In the genomic region with DNA sequence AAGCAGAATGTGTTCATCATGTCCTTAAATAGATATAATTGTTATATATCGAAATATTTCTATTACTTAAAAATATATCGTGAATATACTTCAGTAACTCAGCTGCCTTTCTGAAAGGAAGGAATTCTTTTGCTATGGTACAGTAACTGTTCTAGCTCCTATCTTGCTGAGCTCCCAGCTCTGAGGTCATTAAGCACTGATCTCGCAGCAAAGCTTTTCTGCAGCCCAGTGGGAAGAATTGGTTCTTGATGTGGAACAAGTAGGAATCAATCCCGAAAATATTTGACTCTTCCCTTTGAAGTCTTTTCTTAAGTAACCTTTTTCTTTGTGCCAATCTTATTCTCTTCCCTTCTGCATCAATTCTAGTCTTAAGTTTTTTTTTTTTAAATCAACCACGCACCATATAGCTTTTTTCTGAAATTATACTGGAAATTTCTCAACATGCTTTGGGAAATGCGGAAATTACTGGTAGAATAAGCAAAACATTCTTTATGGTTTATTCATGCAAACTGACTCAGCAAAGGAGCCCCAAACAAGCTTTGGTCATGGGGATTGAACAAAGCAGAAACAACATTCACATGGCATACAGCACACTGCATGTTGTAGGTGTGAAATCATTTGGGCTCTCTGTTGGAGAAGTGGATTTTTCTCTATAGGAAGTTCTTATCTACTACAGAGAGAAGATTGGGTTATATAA, we compare ENCODE assay signal across 31 cellular contexts.
DNase-seq lines count a peak whose midpoint lies in the region; ATAC-seq and TF ChIP-seq lines count a peak whose summit lies in the region.
"Had no signal": no experiment of that assay in that cellular context is flagged by ENCODE, and none has a peak within 500 bp of the region (broad histone marks: within the 10 kb centered on the region; RNA-seq: fewer than 3 reads in every experiment).

No MANE protein-coding gene starts in this region.

- H3K79me2 ChIP-seq in neural progenitor cell (ENCODE audit: low read depth), result no peaks in the 10 kb centered on the region

- H3K9ac ChIP-seq in neural progenitor cell, result no peak overlapping the region
- H3K9ac ChIP-seq: SK-N-SH had no signal

- H3K4me1 ChIP-seq in neural progenitor cell, result no peaks in the 10 kb centered on the region
- H3K4me1 ChIP-seq: gastrocnemius medialis had no signal

- no peaks in the 10 kb centered on the region for H4K20me1 ChIP-seq in neural progenitor cell (ENCODE audit: low read depth)

- ATAC-seq in stimulated activated naive CD8-positive, alpha-beta T cell treated with anti-CD3 and anti-CD28 coated beads, Interleukin-15, amount 100 ng/mL, for 72 hours, result no peak
- ATAC-seq in GM18519 (IDR thresholded peaks at IDR 0.05; ENCODE audit: low FRiP score, unreplicated experiment), result no peak
- no peak for ATAC-seq in esophagus mucosa
- ATAC-seq: activated T-helper 17 cell treated with anti-CD3 and anti-CD28 coated beads, Interleukin-2, amount 50 U/mL, for 72 hours; CD8-positive, alpha-beta T cell; gastrocnemius medialis; natural killer cell had no signal

- no peak overlapping the region for H3K27ac ChIP-seq in neural progenitor cell
- H3K27ac ChIP-seq: gastrocnemius medialis had no signal

- no peak overlapping the region for H3K27ac Mint-ChIP-seq in neural progenitor cell
- no peak overlapping the region for H3K27ac Mint-ChIP-seq in stimulated activated naive CD8-positive, alpha-beta T cell treated with anti-CD3 and anti-CD28 coated beads, Interleukin-15, amount 100 ng/mL, for 72 hours
- H3K27ac Mint-ChIP-seq: activated CD4-positive, alpha-beta memory T cell treated with anti-CD3 and anti-CD28 coated beads for 36 hours; activated naive CD4-positive, alpha-beta T cell treated with anti-CD3 and anti-CD28 coated beads, Interleukin-2, amount 50 U/mL, for 24 hours; activated T-helper 17 cell treated with anti-CD3 and anti-CD28 coated beads, Interleukin-2, amount 50 U/mL, for 72 hours; B cell; CD8-positive, alpha-beta T cell; natural killer cell; T-helper 1 cell treated with Interleukin-12 subunit alpha and Interleukin-12 subunit beta and Interleukin-4 antibody, amounts not matched to agents 30 μg/mL and 1 μg/mL, for 36 hours had no signal

- no peak overlapping the region for H3K4me2 ChIP-seq in neural progenitor cell
- H3K4me2 ChIP-seq: SK-N-SH had no signal

- no peaks in the 10 kb centered on the region for H3K36me3 ChIP-seq in neural progenitor cell
- H3K36me3 ChIP-seq: gastrocnemius medialis, MG63 had no signal

- no peaks in the 10 kb centered on the region for H3K36me3 Mint-ChIP-seq in neural progenitor cell
- H3K36me3 Mint-ChIP-seq: activated CD4-positive, alpha-beta memory T cell treated with anti-CD3 and anti-CD28 coated beads for 36 hours; activated naive CD4-positive, alpha-beta T cell treated with anti-CD3 and anti-CD28 coated beads, Interleukin-2, amount 50 U/mL, for 24 hours; CD8-positive, alpha-beta T cell; natural killer cell had no signal

- H3K9me3 Mint-ChIP-seq in neural progenitor cell, result no peaks in the 10 kb centered on the region
- no peaks in the 10 kb centered on the region for H3K9me3 Mint-ChIP-seq in stimulated activated naive CD8-positive, alpha-beta T cell treated with anti-CD3 and anti-CD28 coated beads, Interleukin-15, amount 100 ng/mL, for 72 hours
- H3K9me3 Mint-ChIP-seq: activated CD4-positive, alpha-beta memory T cell treated with anti-CD3 and anti-CD28 coated beads for 36 hours; activated T-helper 17 cell treated with anti-CD3 and anti-CD28 coated beads, Interleukin-2, amount 50 U/mL, for 72 hours; T-helper 1 cell treated with Interleukin-12 subunit alpha and Interleukin-12 subunit beta and Interleukin-4 antibody, amounts not matched to agents 30 μg/mL and 1 μg/mL, for 36 hours had no signal

- H2AFZ ChIP-seq in neural progenitor cell (replicated peaks), result peak overlapping the region; percentile 1

- H3K27me3 ChIP-seq in neural progenitor cell, result no peaks in the 10 kb centered on the region
- H3K27me3 ChIP-seq: gastrocnemius medialis, MG63 had no signal

- H3K27me3 Mint-ChIP-seq in neural progenitor cell (ENCODE audit: insufficient read depth, low read depth), result no peaks in the 10 kb centered on the region
- H3K27me3 Mint-ChIP-seq in stimulated activated naive CD8-positive, alpha-beta T cell treated with anti-CD3 and anti-CD28 coated beads, Interleukin-15, amount 100 ng/mL, for 72 hours, result no peaks in the 10 kb centered on the region
- H3K27me3 Mint-ChIP-seq: activated CD4-positive, alpha-beta memory T cell treated with anti-CD3 and anti-CD28 coated beads for 36 hours; activated naive CD4-positive, alpha-beta T cell treated with anti-CD3 and anti-CD28 coated beads, Interleukin-2, amount 50 U/mL, for 24 hours; activated T-helper 17 cell treated with anti-CD3 and anti-CD28 coated beads, Interleukin-2, amount 50 U/mL, for 72 hours; B cell had no signal

- DNase-seq in HPDE6-E6E7 (ENCODE audit: extremely low spot score) (peak; percentile 60), amniotic epithelial cell (ENCODE audit: low read depth) (peak; percentile 51), fibroblast of mammary gland (ENCODE audit: low read depth) (peak; percentile 71), neural progenitor cell (ENCODE audit: low spot score) (peak; percentile 2), A172 (ENCODE audit: low spot score) (no peak)
- DNase-seq in stimulated activated naive CD8-positive, alpha-beta T cell treated with anti-CD3 and anti-CD28 coated beads, Interleukin-15, amount 100 ng/mL, for 72 hours, result no peak
- DNase-seq: activated CD4-positive, alpha-beta memory T cell treated with anti-CD3 and anti-CD28 coated beads for 36 hours; activated CD4-positive, CD25-positive, alpha-beta regulatory T cell treated with anti-CD3 and anti-CD28 coated beads, Interleukin-2, amount 50 U/mL, for 72 hours; activated CD8-positive, alpha-beta memory T cell treated with anti-CD3 and anti-CD28 coated beads, Interleukin-2, amount 50 U/mL, for 48 hours; CD8-positive, alpha-beta T cell; cerebellar nuclear complex; DMS 273 treated with DMSO at 0.1 percent for 48 hours; EL; gastrocnemius medialis; HCEC 1CT; hippocampal formation; KBM-7; MG63; natural killer cell; NCI-H1105 treated with DMSO at 0.1 percent for 48 hours; NCI-H2029 treated with DMSO at 0.1 percent for 48 hours; NCI-H2227 treated with DMSO at 0.1 percent for 48 hours; RPMI8226; SK-N-SH; trophoblast cell had no signal

- no peaks in the 10 kb centered on the region for H3F3A ChIP-seq in neural progenitor cell (ENCODE audit: low read depth)

- H3K4me3 ChIP-seq in fibroblast of mammary gland (ENCODE audit: control insufficient read depth, low read depth, low read length) (no peak overlapping the region), neural progenitor cell (no peak overlapping the region)
- H3K4me3 ChIP-seq: gastrocnemius medialis, MG63 had no signal

- no peaks in the 10 kb centered on the region for H3K9me3 ChIP-seq in neural progenitor cell (ENCODE audit: low read depth)
- H3K9me3 ChIP-seq: gastrocnemius medialis, MG63, SK-N-SH had no signal

- H3K4me1 Mint-ChIP-seq in neural progenitor cell, result peaks cover 4% of the 10 kb centered on the region
- H3K4me1 Mint-ChIP-seq in stimulated activated naive CD8-positive, alpha-beta T cell treated with anti-CD3 and anti-CD28 coated beads, Interleukin-15, amount 100 ng/mL, for 72 hours, result no peaks in the 10 kb centered on the region
- H3K4me1 Mint-ChIP-seq: activated naive CD4-positive, alpha-beta T cell treated with anti-CD3 and anti-CD28 coated beads, Interleukin-2, amount 50 U/mL, for 24 hours; activated T-helper 17 cell treated with anti-CD3 and anti-CD28 coated beads, Interleukin-2, amount 50 U/mL, for 72 hours; B cell; natural killer cell had no signal

- H3K4me3 Mint-ChIP-seq in neural progenitor cell, result no peak overlapping the region
- H3K4me3 Mint-ChIP-seq in stimulated activated naive CD8-positive, alpha-beta T cell treated with anti-CD3 and anti-CD28 coated beads, Interleukin-15, amount 100 ng/mL, for 72 hours, result no peak overlapping the region
- H3K4me3 Mint-ChIP-seq: activated CD4-positive, alpha-beta memory T cell treated with anti-CD3 and anti-CD28 coated beads for 36 hours; activated naive CD4-positive, alpha-beta T cell treated with anti-CD3 and anti-CD28 coated beads, Interleukin-2, amount 50 U/mL, for 24 hours; activated T-helper 17 cell treated with anti-CD3 and anti-CD28 coated beads, Interleukin-2, amount 50 U/mL, for 72 hours; B cell; CD8-positive, alpha-beta T cell; natural killer cell; T-helper 1 cell treated with Interleukin-12 subunit alpha and Interleukin-12 subunit beta and Interleukin-4 antibody, amounts not matched to agents 30 μg/mL and 1 μg/mL, for 36 hours had no signal

- TF ChIP-seq CTCF in fibroblast of mammary gland (conservative IDR thresholded peaks at IDR 0.05; ENCODE audit: control insufficient read depth, insufficient read depth, low read depth, low read length), result no peak
- TF ChIP-seq CTCF in neural progenitor cell (IDR thresholded peaks at IDR 0.05), result no peak

Comparison
In these comparisons a context has a peak if more than half of its experiments do, and no peak if none do; other contexts are left out.
1. DNase-seq: peak in HPDE6-E6E7 (single experiment), amniotic epithelial cell (single experiment), fibroblast of mammary gland (single experiment) and neural progenitor cell (single experiment); none in stimulated activated naive CD8-positive, alpha-beta T cell treated with anti-CD3 and anti-CD28 coated beads, Interleukin-15, amount 100 ng/mL, for 72 hours (0 of 2) and A172 (single experiment).